9 cellular contexts compared by ENCODE assay signal in genomic region chr1:63746129-63746864, GRCh38. TPM values are rescaled to one million over a fixed set of nuclear protein-coding genes. Genes with fewer than 3 reads are reported as not detected.
DNase-seq lines count a peak whose midpoint lies in the region; ATAC-seq, FAIRE-seq and TF ChIP-seq lines count a peak whose summit lies in the region.
"Had no signal": no experiment of that assay in that cellular context is flagged by ENCODE, and none has a peak within 500 bp of the region (broad histone marks: within the 10 kb centered on the region; RNA-seq: fewer than 3 reads in every experiment).

No MANE protein-coding gene starts in this region.

- intact Hi-C loops in CD4-positive, alpha-beta T cell (cut with DNase I, micrococcal nuclease), result no loop called here
- intact Hi-C loops in pancreas (cut with DNase I), result no loop called here

- TF ChIP-seq CTCF in parathyroid adenoma (IDR thresholded peaks at IDR 0.05), result no peak
- TF ChIP-seq CTCF in CD4-positive, alpha-beta T cell (IDR thresholded peaks at IDR 0.05), result no peak
- no peak for TF ChIP-seq CTCF in pancreas (IDR thresholded peaks at IDR 0.05)

- peak overlapping the region; percentile 60 for H2AFZ ChIP-seq in parathyroid adenoma

- no peaks in the 10 kb centered on the region for H3K36me3 Mint-ChIP-seq in CD4-positive, alpha-beta T cell (ENCODE audit: low read depth)

- no peak for ATAC-seq in CD4-positive, alpha-beta T cell (ENCODE audit: poor library complexity)
- no peak for ATAC-seq in pancreas
- ATAC-seq: gastroesophageal sphincter had no signal

- no peak overlapping the region for H3K4me2 ChIP-seq in parathyroid adenoma (ENCODE audit: low read length)

- H3K9ac ChIP-seq in parathyroid adenoma, result no peak overlapping the region

- H3K79me2 ChIP-seq in parathyroid adenoma, result no peaks in the 10 kb centered on the region

- no peaks in the 10 kb centered on the region for H3K4me1 Mint-ChIP-seq in CD4-positive, alpha-beta T cell (ENCODE audit: low read depth)

- no peak overlapping the region for H3K4me3 Mint-ChIP-seq in CD4-positive, alpha-beta T cell

- peaks cover 30% of the 10 kb centered on the region for H3K27me3 Mint-ChIP-seq in CD4-positive, alpha-beta T cell

- no peak for FAIRE-seq in pancreas (lab: Jason Lieb, UNC)

- CTCF ChIA-PET in CD4-positive, alpha-beta T cell (lab: Charles Lee), result no interaction called here

- H3K27me3 ChIP-seq in parathyroid adenoma (ENCODE audit: control insufficient read depth, insufficient read depth, low read length), result no peaks in the 10 kb centered on the region
- no peaks in the 10 kb centered on the region for H3K27me3 ChIP-seq in CD4-positive, alpha-beta T cell (ENCODE audit: control insufficient read depth, insufficient read depth, low read length)
- H3K27me3 ChIP-seq in pancreas, result no peaks in the 10 kb centered on the region
- H3K27me3 ChIP-seq: gastroesophageal sphincter had no signal

- 90 to 91% methylated on average over 12 of the region's 12 CpGs for WGBS in pancreas, 2 donors

- no peaks in the 10 kb centered on the region for H3K9me3 Mint-ChIP-seq in CD4-positive, alpha-beta T cell

- no peak overlapping the region for H3K27ac Mint-ChIP-seq in CD4-positive, alpha-beta T cell

- DNase-seq in Daoy (ENCODE audit: low read depth) (peak; percentile 98), NCI-H2107 treated with DMSO at 0.1 percent for 48 hours (lab: John Stamatoyannopoulos, UW; ENCODE audit: unreplicated experiment) (peak; percentile 68), dermis blood vessel endothelial cell (peak; percentile 99), ecto neural progenitor cell (ENCODE audit: low spot score) (no peak), COLO668 (lab: John Stamatoyannopoulos, UW; ENCODE audit: unreplicated experiment) (no peak), pancreas (no peak)
- DNase-seq in CD4-positive, alpha-beta T cell, result no peak

- H3K9me3 ChIP-seq in parathyroid adenoma (ENCODE audit: control insufficient read depth, low read length), result no peaks in the 10 kb centered on the region
- no peaks in the 10 kb centered on the region for H3K9me3 ChIP-seq in CD4-positive, alpha-beta T cell (ENCODE audit: control insufficient read depth, low read length)
- H3K9me3 ChIP-seq in pancreas, result no peaks in the 10 kb centered on the region
- H3K9me3 ChIP-seq: gastroesophageal sphincter had no signal

- POLR2A ChIA-PET in CD4-positive, alpha-beta T cell (lab: Charles Lee), result no interaction called here

- H3K4me1 ChIP-seq in parathyroid adenoma, result no peaks in the 10 kb centered on the region
- no peaks in the 10 kb centered on the region for H3K4me1 ChIP-seq in pancreas
- H3K4me1 ChIP-seq: gastroesophageal sphincter had no signal

- H3K4me3 ChIP-seq in parathyroid adenoma (ENCODE audit: low read depth, low read length) (no peak overlapping the region), pancreas (no peak overlapping the region)
- H3K4me3 ChIP-seq: gastroesophageal sphincter had no signal

- H3K27ac ChIP-seq in parathyroid adenoma (no peak overlapping the region), pancreas (no peak overlapping the region)
- H3K27ac ChIP-seq in CD4-positive, alpha-beta T cell (ENCODE audit: low read depth, low read length), result no peak overlapping the region
- H3K27ac ChIP-seq: gastroesophageal sphincter had no signal

- no peaks in the 10 kb centered on the region for H3K36me3 ChIP-seq in parathyroid adenoma (ENCODE audit: control insufficient read depth, insufficient read depth, low read length)
- no peaks in the 10 kb centered on the region for H3K36me3 ChIP-seq in pancreas
- H3K36me3 ChIP-seq: gastroesophageal sphincter had no signal

RNA-seq across cellular contexts. Expression of gene ROR1, which starts 27.5 kb away (rescaled TPM):
- total RNA-seq in Daoy (2014; rRNA removed; shearing (Covaris generic)), result 13.2 and 17.4 TPM in 2 replicates
- 0.17 and 0.84 TPM in 2 replicates for total RNA-seq in dermis blood vessel endothelial cell
- total RNA-seq in CD4-positive, alpha-beta T cell, result not detected
- total RNA-seq in pancreas, result 10 to 100 TPM in 3 of 6 donors, 1 to 10 TPM in 3; 5.7 to 18.5 (median 9.0) TPM
- polyA plus RNA-seq in pancreas, result 1 to 10 TPM; 1.3 to 2.7 TPM

Comparison
In these comparisons a context has a peak if more than half of its experiments do, and no peak if none do; other contexts are left out.
1. DNase-seq: peak in Daoy (single experiment), NCI-H2107 treated with DMSO at 0.1 percent for 48 hours (single experiment) and dermis blood vessel endothelial cell (single experiment); none in ecto neural progenitor cell (single experiment), CD4-positive, alpha-beta T cell (0 of 10), COLO668 (single experiment) and pancreas (0 of 6).